8 cellular contexts compared by ENCODE assay signal in the genomic region with DNA sequence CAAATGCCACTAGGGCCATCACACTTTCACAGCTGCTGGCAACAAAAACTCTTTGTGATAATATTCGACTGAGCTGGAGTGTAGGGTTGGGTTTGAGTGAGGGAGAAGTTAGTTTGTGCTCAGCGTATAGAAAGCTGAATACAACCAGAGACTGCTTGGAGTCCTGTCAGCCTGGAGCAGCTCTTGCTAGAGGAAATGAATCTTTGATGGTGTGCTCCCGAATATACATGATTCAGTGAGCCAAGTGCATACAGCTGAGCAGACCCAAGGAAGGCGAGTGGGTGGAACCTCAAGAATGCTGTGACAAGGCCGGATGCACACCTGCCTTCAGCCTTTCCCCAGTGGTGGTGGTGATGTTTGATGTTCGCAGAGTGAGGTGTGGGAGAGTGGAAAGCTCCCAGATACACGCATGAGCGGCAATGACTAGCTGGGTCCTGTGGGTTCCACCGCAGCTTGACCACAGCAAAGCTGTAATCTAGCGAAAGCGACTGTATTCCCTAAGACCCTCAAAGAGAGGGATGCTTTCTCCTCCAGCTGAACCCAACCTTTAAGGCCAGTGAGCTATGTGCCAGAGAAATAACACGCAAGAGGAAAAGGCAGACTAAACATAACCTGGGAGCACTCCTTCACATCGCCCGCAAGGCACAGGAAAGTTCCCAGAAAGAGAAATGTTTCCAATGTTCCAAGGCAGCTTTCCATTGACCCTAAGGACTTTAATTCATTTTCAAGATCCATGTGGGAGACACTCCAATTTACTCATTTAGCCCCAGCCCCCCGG. TPM values are rescaled to one million over a fixed set of nuclear protein-coding genes. Genes with fewer than 3 reads are reported as not detected.
DNase-seq lines count a peak whose midpoint lies in the region; ATAC-seq and TF ChIP-seq lines count a peak whose summit lies in the region.

No MANE protein-coding gene starts in this region.

- TF ChIP-seq CTCF in RWPE2 (IDR thresholded peaks at IDR 0.05; ENCODE audit: poor library complexity, severe bottlenecking) = no peak

- peak overlapping the region; percentile 36 for H3K27ac ChIP-seq in RWPE2 (ENCODE audit: poor library complexity, severe bottlenecking)

- H3K27me3 ChIP-seq in RWPE2 (ENCODE audit: insufficient read depth, poor library complexity, severe bottlenecking) = no peaks in the 10 kb centered on the region

- CTCF ChIA-PET in HEK293T (lab: Yijun Ruan, JAX) = interaction anchor here (0.8 to 3.6 kb wide), 9 partner anchors 7 to 276 kb away, joined by 3 to 22 read pairs (median 3); no protein-coding TSS in a partner anchor

- H3K4me1 Mint-ChIP-seq in activated naive CD8-positive, alpha-beta T cell treated with anti-CD3 and anti-CD28 coated beads, Interleukin-2, amount 10 ng/mL, durations not matched to agents 7 days and 5 days = peaks cover 37% of the 10 kb centered on the region

- no peaks in the 10 kb centered on the region for H3K36me3 ChIP-seq in RWPE2 (ENCODE audit: low read depth)

- no peaks in the 10 kb centered on the region for H3K9me3 ChIP-seq in RWPE2 (ENCODE audit: severe bottlenecking)

- DNase-seq in RWPE2 (ENCODE audit: low spot score) = no peak
- DNase-seq in activated naive CD8-positive, alpha-beta T cell treated with anti-CD3 and anti-CD28 coated beads, Interleukin-2, amount 10 ng/mL, durations not matched to agents 7 days and 5 days = peak; percentile 73
- DNase-seq in iris pigment epithelial cell (ENCODE audit: low read depth) = peak; percentile 43
- DNase-seq in stimulated activated CD4-positive, alpha-beta T cell treated with anti-CD3 and anti-CD28 coated beads, Interleukin-1b, Interleukin-23, amount 100 ng/mL, for 48 hours = peak; percentile 83
- DNase-seq in SKM-1 treated with dmso at 0.1 percent for 144 hours (lab: John Stamatoyannopoulos, UW; ENCODE audit: unreplicated experiment) = no peak
- no peak for DNase-seq in HEK293T (ENCODE audit: extremely low spot score)

- peak overlapping the region; percentile 91 for H3K27ac Mint-ChIP-seq in activated naive CD8-positive, alpha-beta T cell treated with anti-CD3 and anti-CD28 coated beads, Interleukin-2, amount 10 ng/mL, durations not matched to agents 7 days and 5 days

- H3K27me3 Mint-ChIP-seq in activated naive CD8-positive, alpha-beta T cell treated with anti-CD3 and anti-CD28 coated beads, Interleukin-2, amount 10 ng/mL, durations not matched to agents 7 days and 5 days = no peaks in the 10 kb centered on the region

- H3K4me3 Mint-ChIP-seq in activated naive CD8-positive, alpha-beta T cell treated with anti-CD3 and anti-CD28 coated beads, Interleukin-2, amount 10 ng/mL, durations not matched to agents 7 days and 5 days = peak overlapping the region; percentile 92

- peaks cover 22% of the 10 kb centered on the region for H3K4me1 ChIP-seq in RWPE2 (ENCODE audit: insufficient read depth, poor library complexity, severe bottlenecking)

- H3K9me3 Mint-ChIP-seq in activated naive CD8-positive, alpha-beta T cell treated with anti-CD3 and anti-CD28 coated beads, Interleukin-2, amount 10 ng/mL, durations not matched to agents 7 days and 5 days = no peaks in the 10 kb centered on the region

- H3K4me3 ChIP-seq in RWPE2 (ENCODE audit: severe bottlenecking) = peak overlapping the region; percentile 58

- peaks cover 24% of the 10 kb centered on the region for H3K36me3 Mint-ChIP-seq in activated naive CD8-positive, alpha-beta T cell treated with anti-CD3 and anti-CD28 coated beads, Interleukin-2, amount 10 ng/mL, durations not matched to agents 7 days and 5 days

- ATAC-seq in GM21367 (IDR thresholded peaks at IDR 0.05; ENCODE audit: unreplicated experiment) (peak; percentile 30), RWPE2 (ENCODE audit: low read depth) (peak; percentile 42), GM18502 (IDR thresholded peaks at IDR 0.05; ENCODE audit: poor library complexity, unreplicated experiment) (no peak)
- ATAC-seq in activated naive CD8-positive, alpha-beta T cell treated with anti-CD3 and anti-CD28 coated beads, Interleukin-2, amount 10 ng/mL, durations not matched to agents 7 days and 5 days (ENCODE audit: low read depth) = peak; percentile 67

- POLR2A ChIA-PET in activated naive CD8-positive, alpha-beta T cell treated with anti-CD3 and anti-CD28 coated beads, Interleukin-2, amount 10 ng/mL, durations not matched to agents 7 days and 5 days (lab: Charles Lee) = interaction anchor here (0.8 to 7.7 kb wide), 28 partner anchors 12 to 187 kb away, joined by 3 to 285 read pairs (median 10); a partner anchor contains a TSS
- POLR2A ChIA-PET in HEK293T (lab: Yijun Ruan, JAX) = interaction anchor here (0.9 to 2.8 kb wide), 4 partner anchors 18 to 188 kb away, joined by 3 to 9 read pairs (median 4); a partner anchor contains a TSS

TF ChIP-seq in HEK293T, 16 proteins besides CTCF, POLR2A, EP300 and RAD21:
- TF ChIP-seq, protein P1, sequence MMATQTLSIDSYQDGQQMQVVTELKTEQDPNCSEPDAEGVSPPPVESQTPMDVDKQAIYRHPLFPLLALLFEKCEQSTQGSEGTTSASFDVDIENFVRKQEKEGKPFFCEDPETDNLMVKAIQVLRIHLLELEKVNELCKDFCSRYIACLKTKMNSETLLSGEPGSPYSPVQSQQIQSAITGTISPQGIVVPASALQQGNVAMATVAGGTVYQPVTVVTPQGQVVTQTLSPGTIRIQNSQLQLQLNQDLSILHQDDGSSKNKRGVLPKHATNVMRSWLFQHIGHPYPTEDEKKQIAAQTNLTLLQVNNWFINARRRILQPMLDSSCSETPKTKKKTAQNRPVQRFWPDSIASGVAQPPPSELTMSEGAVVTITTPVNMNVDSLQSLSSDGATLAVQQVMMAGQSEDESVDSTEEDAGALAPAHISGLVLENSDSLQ (IDR thresholded peaks at IDR 0.05) = no peak
- TF ChIP-seq LEF1 (IDR thresholded peaks at IDR 0.05; ENCODE audit: borderline replicate concordance) = no peak
- no peak for TF ChIP-seq ARNT (IDR thresholded peaks at IDR 0.05)
- no peak for TF ChIP-seq ZNF384 (IDR thresholded peaks at IDR 0.05)
- TF ChIP-seq SP1 (IDR thresholded peaks at IDR 0.05) = no peak
- TF ChIP-seq TARDBP (IDR thresholded peaks at IDR 0.05) = no peak
- TF ChIP-seq FOXM1 (IDR thresholded peaks at IDR 0.05; ENCODE audit: borderline replicate concordance) = no peak
- TF ChIP-seq L3MBTL2 (conservative IDR thresholded peaks at IDR 0.05) = no peak
- no peak for TF ChIP-seq CTBP1 (IDR thresholded peaks at IDR 0.05; ENCODE audit: borderline replicate concordance)
- no peak for TF ChIP-seq SUZ12 (IDR thresholded peaks at IDR 0.05)
- no peak for TF ChIP-seq NFRKB (IDR thresholded peaks at IDR 0.05)
- TF ChIP-seq FOXA1 (IDR thresholded peaks at IDR 0.05) = no peak
- TF ChIP-seq HDGF (IDR thresholded peaks at IDR 0.05; ENCODE audit: borderline replicate concordance) = no peak
- no peak for TF ChIP-seq ELF4 (IDR thresholded peaks at IDR 0.05)
- TF ChIP-seq FOXK2 (IDR thresholded peaks at IDR 0.05) = no peak
- TF ChIP-seq BHLHE40 (IDR thresholded peaks at IDR 0.05; ENCODE audit: borderline replicate concordance) = no peak
TF ChIP-seq in HEK293T: peak in this region for 0.

RNA-seq across cellular contexts. Expression of a gene that starts 1.2 kb away (rescaled TPM):
- 100 to 1,000 TPM; 130 TPM for total RNA-seq in activated naive CD8-positive, alpha-beta T cell treated with anti-CD3 and anti-CD28 coated beads, Interleukin-2, amount 10 ng/mL, durations not matched to agents 7 days and 5 days

Comparison
In these comparisons a context has a peak if more than half of its experiments do, and no peak if none do; other contexts are left out.
1. DNase-seq: peak in activated naive CD8-positive, alpha-beta T cell treated with anti-CD3 and anti-CD28 coated beads, Interleukin-2, amount 10 ng/mL, durations not matched to agents 7 days and 5 days (single experiment), iris pigment epithelial cell (single experiment) and stimulated activated CD4-positive, alpha-beta T cell treated with anti-CD3 and anti-CD28 coated beads, Interleukin-1b, Interleukin-23, amount 100 ng/mL, for 48 hours (single experiment); none in RWPE2 (single experiment), SKM-1 treated with dmso at 0.1 percent for 144 hours (single experiment) and HEK293T (single experiment).